Comparison of ENCODE assay signal across 1 cellular context in genomic region chr17:8002646-8003593, GRCh38.
TF ChIP-seq lines count a peak whose summit lies in the region.

No MANE protein-coding gene starts in this region.

TF ChIP-seq in WTC11, 78 proteins besides CTCF, POLR2A, EP300 and RAD21 (continued from another document):
- TF ChIP-seq, protein P1, sequence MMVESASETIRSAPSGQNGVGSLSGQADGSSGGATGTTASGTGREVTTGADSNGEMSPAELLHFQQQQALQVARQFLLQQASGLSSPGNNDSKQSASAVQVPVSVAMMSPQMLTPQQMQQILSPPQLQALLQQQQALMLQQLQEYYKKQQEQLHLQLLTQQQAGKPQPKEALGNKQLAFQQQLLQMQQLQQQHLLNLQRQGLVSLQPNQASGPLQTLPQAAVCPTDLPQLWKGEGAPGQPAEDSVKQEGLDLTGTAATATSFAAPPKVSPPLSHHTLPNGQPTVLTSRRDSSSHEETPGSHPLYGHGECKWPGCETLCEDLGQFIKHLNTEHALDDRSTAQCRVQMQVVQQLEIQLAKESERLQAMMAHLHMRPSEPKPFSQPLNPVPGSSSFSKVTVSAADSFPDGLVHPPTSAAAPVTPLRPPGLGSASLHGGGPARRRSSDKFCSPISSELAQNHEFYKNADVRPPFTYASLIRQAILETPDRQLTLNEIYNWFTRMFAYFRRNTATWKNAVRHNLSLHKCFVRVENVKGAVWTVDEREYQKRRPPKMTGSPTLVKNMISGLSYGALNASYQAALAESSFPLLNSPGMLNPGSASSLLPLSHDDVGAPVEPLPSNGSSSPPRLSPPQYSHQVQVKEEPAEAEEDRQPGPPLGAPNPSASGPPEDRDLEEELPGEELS (CRISPR knock-in tag; IDR thresholded peaks at IDR 0.05) = 0 out of 2 replicates have a peak, but pooled peaks have one; percentile 17
- TF ChIP-seq HMGXB4 (CRISPR knock-in tag; IDR thresholded peaks at IDR 0.05) (peak; percentile 80; the same call in 1 of the 2 replicates), JUN (CRISPR knock-in tag; IDR thresholded peaks at IDR 0.05) (no peak)
TF ChIP-seq in WTC11: peak in this region for 2.
